1 cellular context compared by ENCODE assay signal in genomic region chr14:56170877-56171422, GRCh38.
A peak's percentile ranks its signal among the peaks of the same experiment; 100 is the strongest.
TF ChIP-seq lines count a peak whose summit lies in the region.

No MANE protein-coding gene starts in this region.

TF ChIP-seq in HepG2, 621 proteins besides CTCF, POLR2A, EP300 and RAD21 (continued from another document):
- TF ChIP-seq MAFF (IDR thresholded peaks at IDR 0.05; ENCODE audit: low read depth, low read length) = peak; percentile 14; the same call in 1 of the 2 replicates
TF ChIP-seq in HepG2: peak in this region for 2.
